1 cellular context compared by ENCODE assay signal in genomic region chr17:48910370-48910769, GRCh38.
TF ChIP-seq lines count a peak whose summit lies in the region.

No MANE protein-coding gene starts in this region.

TF ChIP-seq in WTC11, 78 proteins besides CTCF, POLR2A, EP300 and RAD21 (continued from another document):
- TF ChIP-seq ATF6 (CRISPR knock-in tag; IDR thresholded peaks at IDR 0.05) = no peak
- TF ChIP-seq PRDM15 (CRISPR knock-in tag; IDR thresholded peaks at IDR 0.05) = no peak
- TF ChIP-seq ESRRA (CRISPR knock-in tag; IDR thresholded peaks at IDR 0.05; ENCODE audit: borderline replicate concordance) = no peak
- no peak for TF ChIP-seq AFF4 (CRISPR knock-in tag; IDR thresholded peaks at IDR 0.05; ENCODE audit: borderline replicate concordance)
- TF ChIP-seq ETV6 (CRISPR knock-in tag; IDR thresholded peaks at IDR 0.05) = no peak
